In the genomic region with DNA sequence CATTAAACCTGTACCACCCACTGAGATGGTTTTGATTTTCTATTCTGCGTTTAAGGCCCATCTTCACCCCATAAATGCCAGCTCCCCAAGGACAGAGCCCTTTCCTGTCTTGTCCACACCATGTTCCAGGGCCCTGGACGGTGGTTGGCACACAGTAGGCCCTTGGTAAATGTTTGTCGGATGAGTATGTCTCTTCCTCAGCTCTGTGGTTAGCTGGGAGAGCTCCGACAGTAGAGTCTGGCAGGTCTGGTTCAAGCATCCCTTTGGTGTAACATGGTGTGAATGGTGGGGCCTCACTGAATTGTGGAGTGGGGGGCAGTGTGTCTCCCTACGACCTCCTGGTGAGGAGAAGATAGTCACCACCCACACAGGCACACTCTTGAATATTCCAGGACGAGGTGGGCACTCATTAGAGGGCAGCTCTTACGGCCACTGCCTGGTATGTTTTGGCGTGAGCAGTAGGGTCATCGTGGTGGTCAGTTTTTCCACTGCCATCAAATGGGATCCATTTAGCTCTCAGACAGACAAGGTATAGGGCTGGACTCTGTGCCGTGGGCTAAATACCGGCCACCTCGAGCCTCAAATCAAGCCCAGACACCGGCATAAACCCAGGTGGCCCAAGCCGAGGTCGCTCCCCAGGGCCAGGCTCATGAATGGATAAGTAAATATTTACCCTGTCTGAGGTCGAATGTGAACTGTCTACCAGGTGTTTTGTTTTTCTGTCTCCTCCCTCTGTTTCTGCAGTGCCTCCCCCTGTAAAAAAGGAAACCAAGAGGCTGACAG, we compare ENCODE assay signal across 10 cellular contexts.
DNase-seq lines count a peak whose midpoint lies in the region; ATAC-seq, FAIRE-seq and TF ChIP-seq lines count a peak whose summit lies in the region.
"Had no signal": no experiment of that assay in that cellular context is flagged by ENCODE, and none has a peak within 500 bp of the region (broad histone marks: within the 10 kb centered on the region; RNA-seq: fewer than 3 reads in every experiment).

No MANE protein-coding gene starts in this region.

- H3K9me3 Mint-ChIP-seq in CD8-positive, alpha-beta memory T cell = no peaks in the 10 kb centered on the region
- no peaks in the 10 kb centered on the region for H3K9me3 Mint-ChIP-seq in neural progenitor cell
- H3K9me3 Mint-ChIP-seq: H9 had no signal

- ATAC-seq in pancreas = peak; percentile 71 to 83 (median 71)
- ATAC-seq in GM19023 (IDR thresholded peaks at IDR 0.05; ENCODE audit: unreplicated experiment) = no peak
- no peak for ATAC-seq in HG02852 (IDR thresholded peaks at IDR 0.05; ENCODE audit: unreplicated experiment)

- peak overlapping the region; percentile 72 to 100 (median 86) for H3K27ac Mint-ChIP-seq in CD8-positive, alpha-beta memory T cell
- no peak overlapping the region for H3K27ac Mint-ChIP-seq in neural progenitor cell

- no peaks in the 10 kb centered on the region for H3F3A ChIP-seq in neural progenitor cell (ENCODE audit: low read depth)

- H2AFZ ChIP-seq in neural progenitor cell (replicated peaks) = no peak overlapping the region

- no peak for FAIRE-seq in pancreas (lab: Jason Lieb, UNC)

- WGBS in pancreas, 2 donors = 45 to 53% methylated on average over 16 of the region's 16 CpGs

- no peak for TF ChIP-seq CTCF in coronary artery (IDR thresholded peaks at IDR 0.05)
- no peak for TF ChIP-seq CTCF in pancreas (IDR thresholded peaks at IDR 0.05)
- TF ChIP-seq CTCF in neural progenitor cell (IDR thresholded peaks at IDR 0.05) = no peak

- H3K27me3 Mint-ChIP-seq in CD8-positive, alpha-beta memory T cell = no peaks in the 10 kb centered on the region
- no peaks in the 10 kb centered on the region for H3K27me3 Mint-ChIP-seq in neural progenitor cell (ENCODE audit: insufficient read depth, low read depth)

- intact Hi-C loops in pancreas (cut with DNase I) = no loop called here

- peaks cover 0 to 46% (median 7%) of the 10 kb centered on the region in 3 donors for H3K36me3 Mint-ChIP-seq in CD8-positive, alpha-beta memory T cell
- peaks cover 21% of the 10 kb centered on the region for H3K36me3 Mint-ChIP-seq in neural progenitor cell

- peak overlapping the region in 1 of 7 donors; percentile 6 for H3K4me3 Mint-ChIP-seq in CD8-positive, alpha-beta memory T cell
- no peak overlapping the region for H3K4me3 Mint-ChIP-seq in neural progenitor cell
- H3K4me3 Mint-ChIP-seq: H9 had no signal

- H3K27ac ChIP-seq in CD8-positive, alpha-beta memory T cell (ENCODE audit: low read depth, low read length) = no peak overlapping the region
- H3K27ac ChIP-seq in coronary artery (peak overlapping the region; percentile 88), pancreas (peak overlapping the region; percentile 54 to 78 (median 66)), neural progenitor cell (no peak overlapping the region)

- H4K20me1 ChIP-seq in neural progenitor cell (ENCODE audit: low read depth) = peaks cover 24% of the 10 kb centered on the region

- peaks cover 79 to 96% (median 89%) of the 10 kb centered on the region in 3 donors for H3K4me1 Mint-ChIP-seq in CD8-positive, alpha-beta memory T cell
- H3K4me1 Mint-ChIP-seq in neural progenitor cell = peaks cover 36% of the 10 kb centered on the region

- H3K9me3 ChIP-seq in CD8-positive, alpha-beta memory T cell (ENCODE audit: low read length) = no peaks in the 10 kb centered on the region
- H3K9me3 ChIP-seq in MG63 (no peaks in the 10 kb centered on the region), pancreas (no peaks in the 10 kb centered on the region), neural progenitor cell (ENCODE audit: low read depth) (no peaks in the 10 kb centered on the region)

- H3K9ac ChIP-seq in neural progenitor cell = no peak overlapping the region

- CTCF ChIA-PET in CD8-positive, alpha-beta memory T cell (lab: Charles Lee) = no interaction called here

- DNase-seq in CD8-positive, alpha-beta memory T cell = no peak
- DNase-seq in MG63 = peak; percentile 69
- DNase-seq in coronary artery (ENCODE audit: low spot score) = no peak
- peak in 3 of 6 donors; percentile 60 to 77 (median 66) for DNase-seq in pancreas
- DNase-seq in NK-92 treated with Interleukin-12 subunit alpha and Interleukin-12 subunit beta, amount 100 ng/mL, for 24 hours (lab: John Stamatoyannopoulos, UW) = no peak
- no peak for DNase-seq in neural progenitor cell (ENCODE audit: low spot score)
- DNase-seq: activated CD8-positive, alpha-beta memory T cell treated with anti-CD3 and anti-CD28 coated beads for 24 hours; H9 had no signal

- POLR2A ChIA-PET in CD8-positive, alpha-beta memory T cell (lab: Charles Lee) = no interaction called here

- no peaks in the 10 kb centered on the region for H3K27me3 ChIP-seq in CD8-positive, alpha-beta memory T cell (ENCODE audit: insufficient read depth, low read length, poor library complexity, severe bottlenecking)
- H3K27me3 ChIP-seq in MG63 (no peaks in the 10 kb centered on the region), pancreas (no peaks in the 10 kb centered on the region), neural progenitor cell (no peaks in the 10 kb centered on the region)

- H3K4me3 ChIP-seq in CD8-positive, alpha-beta memory T cell (ENCODE audit: low read length) = no peak overlapping the region
- H3K4me3 ChIP-seq in MG63 (peak overlapping the region; percentile 43), coronary artery (no peak overlapping the region), pancreas (no peak overlapping the region), neural progenitor cell (no peak overlapping the region)

- peaks cover 47% of the 10 kb centered on the region for H3K4me1 ChIP-seq in CD8-positive, alpha-beta memory T cell (ENCODE audit: insufficient read depth, low read length)
- H3K4me1 ChIP-seq in pancreas = peaks cover 31 to 53% (median 38%) of the 10 kb centered on the region in 3 donors
- H3K4me1 ChIP-seq in neural progenitor cell = peaks cover 15% of the 10 kb centered on the region

- peaks cover 5% of the 10 kb centered on the region for H3K36me3 ChIP-seq in CD8-positive, alpha-beta memory T cell (ENCODE audit: insufficient read depth, low read length)
- H3K36me3 ChIP-seq in MG63 (peaks cover 82% of the 10 kb centered on the region), pancreas (no peaks in the 10 kb centered on the region), neural progenitor cell (no peaks in the 10 kb centered on the region)

- peaks cover 5% of the 10 kb centered on the region for H3K79me2 ChIP-seq in neural progenitor cell (ENCODE audit: low read depth)

- no peak overlapping the region for H3K4me2 ChIP-seq in neural progenitor cell

Comparison
In these comparisons a context has a peak if more than half of its experiments do, and no peak if none do; other contexts are left out.
1. H3K27ac ChIP-seq: peak in coronary artery (2 of 2) and pancreas (4 of 4); none in CD8-positive, alpha-beta memory T cell (single experiment) and neural progenitor cell (single experiment).
2. ATAC-seq: peak in pancreas (4 of 4); none in GM19023 (single experiment) and HG02852 (single experiment).